In genomic region chr3:123028233-123028828, GRCh38 we compare ENCODE assay signal across 1 cellular context.
TF ChIP-seq lines count a peak whose summit lies in the region.

No MANE protein-coding gene starts in this region.

TF ChIP-seq in HepG2, 621 proteins besides CTCF, POLR2A, EP300 and RAD21 (continued from another document):
- no peak for TF ChIP-seq PRDM15 (CRISPR knock-in tag; IDR thresholded peaks at IDR 0.05)
- TF ChIP-seq MAZ (IDR thresholded peaks at IDR 0.05; ENCODE audit: borderline replicate concordance, low read depth, low read length) = no peak
- no peak for TF ChIP-seq MAZ (CRISPR knock-in tag; IDR thresholded peaks at IDR 0.05; ENCODE audit: low read depth)
- no peak for TF ChIP-seq ZNF121 (CRISPR knock-in tag; IDR thresholded peaks at IDR 0.05)
- no peak for TF ChIP-seq ZNF839 (CRISPR knock-in tag; IDR thresholded peaks at IDR 0.05; ENCODE audit: borderline replicate concordance)
- TF ChIP-seq DMTF1 (CRISPR knock-in tag; IDR thresholded peaks at IDR 0.05) = no peak
- no peak for TF ChIP-seq STAT5B (CRISPR knock-in tag; IDR thresholded peaks at IDR 0.05)
- no peak for TF ChIP-seq ELF1 (CRISPR knock-in tag; IDR thresholded peaks at IDR 0.05)
- no peak for TF ChIP-seq ZNF703 (CRISPR knock-in tag; IDR thresholded peaks at IDR 0.05; ENCODE audit: borderline replicate concordance)
- TF ChIP-seq SAP130 (CRISPR knock-in tag; IDR thresholded peaks at IDR 0.05; ENCODE audit: low read depth) = 0 out of 2 replicates have a peak, but pooled peaks have one; percentile 15
- 0 out of 2 replicates have a peak, but pooled peaks have one; percentile 3 for TF ChIP-seq SALL1 (CRISPR knock-in tag; IDR thresholded peaks at IDR 0.05)
- TF ChIP-seq THAP9 (CRISPR knock-in tag; IDR thresholded peaks at IDR 0.05; ENCODE audit: borderline replicate concordance) = 0 out of 2 replicates have a peak, but pooled peaks have one; percentile 25
- TF ChIP-seq ADNP (CRISPR knock-in tag; IDR thresholded peaks at IDR 0.05) = no peak
- 0 out of 2 replicates have a peak, but pooled peaks have one; percentile 1 for TF ChIP-seq MAX (IDR thresholded peaks at IDR 0.05)
